ENCODE assay signal across 9 cellular contexts in genomic region chr10:43421201-43421507, GRCh38. TPM values are rescaled to one million over a fixed set of nuclear protein-coding genes. Genes with fewer than 3 reads are reported as not detected.
DNase-seq lines count a peak whose midpoint lies in the region; ATAC-seq lines count a peak whose summit lies in the region.
"Had no signal": no experiment of that assay in that cellular context is flagged by ENCODE, and none has a peak within 500 bp of the region (broad histone marks: within the 10 kb centered on the region; RNA-seq: fewer than 3 reads in every experiment).

No MANE protein-coding gene starts in this region.

- H3K36me3 Mint-ChIP-seq in activated CD4-positive, alpha-beta T cell treated with anti-CD3 and anti-CD28 coated beads for 36 hours (ENCODE audit: low read depth), result peaks cover 2% of the 10 kb centered on the region
- H3K36me3 Mint-ChIP-seq in activated naive CD4-positive, alpha-beta T cell treated with anti-CD3 and anti-CD28 coated beads, Interleukin-2, amount 50 U/mL, for 72 hours, result peaks cover 5 to 8% of the 10 kb centered on the region in 2 donors
- H3K36me3 Mint-ChIP-seq in immature natural killer cell, result no peaks in the 10 kb centered on the region

- H3K27me3 Mint-ChIP-seq in activated CD4-positive, alpha-beta T cell treated with anti-CD3 and anti-CD28 coated beads for 36 hours, result no peaks in the 10 kb centered on the region
- H3K27me3 Mint-ChIP-seq in immature natural killer cell (ENCODE audit: low read depth in 3 of 3), result peaks cover 7 to 23% (median 17%) of the 10 kb centered on the region in 3 donors

- intact Hi-C loops in activated CD4-positive, alpha-beta T cell treated with anti-CD3 and anti-CD28 coated beads for 36 hours (cut with DNase I, micrococcal nuclease), result loop anchor here in 1 of 2 experiments (1.0 kb wide), 1 partner anchor 15 kb away; no protein-coding TSS in a partner anchor

- no peak for ATAC-seq in activated CD4-positive, alpha-beta T cell treated with anti-CD3 and anti-CD28 coated beads for 36 hours
- no peak for ATAC-seq in activated naive CD4-positive, alpha-beta T cell treated with anti-CD3 and anti-CD28 coated beads, Interleukin-2, amount 50 U/mL, for 72 hours

- POLR2A ChIA-PET in activated CD4-positive, alpha-beta T cell treated with anti-CD3 and anti-CD28 coated beads for 36 hours (lab: Charles Lee), result interaction anchor here (0.6 to 2.1 kb wide), 3 partner anchors 14 to 276 kb away, joined by 3 to 9 read pairs (median 3); partner anchors contain the start of gene ZNF487

- CTCF ChIA-PET in activated CD4-positive, alpha-beta T cell treated with anti-CD3 and anti-CD28 coated beads for 36 hours (lab: Charles Lee), result interaction anchor here (0.5 to 1.0 kb wide), 3 partner anchors 10 to 316 kb away, joined by 3 to 4 read pairs (median 3); no protein-coding TSS in a partner anchor

- peak overlapping the region; percentile 99 for H3K27ac ChIP-seq in temporal lobe (ENCODE audit: low read depth, low read length)

- peak overlapping the region; percentile 79 for H3K4me3 Mint-ChIP-seq in activated CD4-positive, alpha-beta T cell treated with anti-CD3 and anti-CD28 coated beads for 36 hours
- H3K4me3 Mint-ChIP-seq in immature natural killer cell, result peak overlapping the region; percentile 92 to 95 (median 92)

- H3K4me1 Mint-ChIP-seq in activated CD4-positive, alpha-beta T cell treated with anti-CD3 and anti-CD28 coated beads for 36 hours, result peaks cover 42% of the 10 kb centered on the region
- peaks cover 43 to 45% of the 10 kb centered on the region in 2 donors for H3K4me1 Mint-ChIP-seq in immature natural killer cell

- H3K27ac Mint-ChIP-seq in activated CD4-positive, alpha-beta T cell treated with anti-CD3 and anti-CD28 coated beads for 36 hours, result peak overlapping the region; percentile 99
- H3K27ac Mint-ChIP-seq in activated naive CD4-positive, alpha-beta T cell treated with anti-CD3 and anti-CD28 coated beads, Interleukin-2, amount 50 U/mL, for 72 hours, result peak overlapping the region; percentile 97 to 98
- peak overlapping the region; percentile 95 to 99 (median 98) for H3K27ac Mint-ChIP-seq in immature natural killer cell

- H3K9me3 Mint-ChIP-seq in activated CD4-positive, alpha-beta T cell treated with anti-CD3 and anti-CD28 coated beads for 36 hours (ENCODE audit: low read depth), result no peaks in the 10 kb centered on the region
- no peaks in the 10 kb centered on the region for H3K9me3 Mint-ChIP-seq in activated naive CD4-positive, alpha-beta T cell treated with anti-CD3 and anti-CD28 coated beads, Interleukin-2, amount 50 U/mL, for 72 hours
- H3K9me3 Mint-ChIP-seq in immature natural killer cell, result no peaks in the 10 kb centered on the region

- DNase-seq in activated CD4-positive, alpha-beta T cell treated with anti-CD3 and anti-CD28 coated beads for 36 hours, result no peak
- no peak for DNase-seq in activated CD4-positive, alpha-beta T cell treated with anti-CD3 and anti-CD28 coated beads, Interleukin-2, amount 50 U/mL, for 48 hours
- no peak for DNase-seq in activated naive CD4-positive, alpha-beta T cell treated with anti-CD3 and anti-CD28 coated beads, Interleukin-2, amount 50 U/mL, for 72 hours (ENCODE audit: low spot score in 2 of 2)
- DNase-seq in immature natural killer cell (no peak), AG08396 (ENCODE audit: low spot score) (no peak), DMS 273 treated with DMSO at 0.1 percent for 48 hours (lab: John Stamatoyannopoulos, UW) (no peak), NCI-H1105 (lab: John Stamatoyannopoulos, UW) (no peak)

RNA-seq across cellular contexts. Expression of gene HNRNPF, which starts 12.2 kb away (rescaled TPM):
- 100 to 1,000 TPM; 410 to 466 TPM for total RNA-seq in activated CD4-positive, alpha-beta T cell treated with anti-CD3 and anti-CD28 coated beads for 36 hours
- 100 to 1,000 TPM; 410 to 434 TPM for total RNA-seq in activated naive CD4-positive, alpha-beta T cell treated with anti-CD3 and anti-CD28 coated beads, Interleukin-2, amount 50 U/mL, for 72 hours
- polyA plus RNA-seq in immature natural killer cell, result 100 to 1,000 TPM; 184 to 274 (median 203) TPM
- total RNA-seq in temporal lobe, result 63.4 TPM

RNA-seq across cellular contexts. Expression of gene ZNF487, which starts 15.8 kb away (rescaled TPM):
- total RNA-seq in activated CD4-positive, alpha-beta T cell treated with anti-CD3 and anti-CD28 coated beads for 36 hours, result 1 to 10 TPM; 1.8 to 2.3 TPM
- total RNA-seq in activated naive CD4-positive, alpha-beta T cell treated with anti-CD3 and anti-CD28 coated beads, Interleukin-2, amount 50 U/mL, for 72 hours, result 1 to 10 TPM; 2.7 to 4.1 TPM
- 10 to 100 TPM in 2 of 3 donors, 1 to 10 TPM in 1; 7.7 to 15.8 (median 13.0) TPM for polyA plus RNA-seq in immature natural killer cell
- total RNA-seq in temporal lobe, result 12.5 TPM

RNA-seq across cellular contexts. Expression of gene FXYD4, which starts 49.7 kb away (rescaled TPM):
- not detected for total RNA-seq in activated CD4-positive, alpha-beta T cell treated with anti-CD3 and anti-CD28 coated beads for 36 hours
- total RNA-seq in activated naive CD4-positive, alpha-beta T cell treated with anti-CD3 and anti-CD28 coated beads, Interleukin-2, amount 50 U/mL, for 72 hours, result not detected
- polyA plus RNA-seq in immature natural killer cell, result not detected
- total RNA-seq in temporal lobe, result not detected
- total RNA-seq: LHCN-M2 had no signal
